In the genomic region with DNA sequence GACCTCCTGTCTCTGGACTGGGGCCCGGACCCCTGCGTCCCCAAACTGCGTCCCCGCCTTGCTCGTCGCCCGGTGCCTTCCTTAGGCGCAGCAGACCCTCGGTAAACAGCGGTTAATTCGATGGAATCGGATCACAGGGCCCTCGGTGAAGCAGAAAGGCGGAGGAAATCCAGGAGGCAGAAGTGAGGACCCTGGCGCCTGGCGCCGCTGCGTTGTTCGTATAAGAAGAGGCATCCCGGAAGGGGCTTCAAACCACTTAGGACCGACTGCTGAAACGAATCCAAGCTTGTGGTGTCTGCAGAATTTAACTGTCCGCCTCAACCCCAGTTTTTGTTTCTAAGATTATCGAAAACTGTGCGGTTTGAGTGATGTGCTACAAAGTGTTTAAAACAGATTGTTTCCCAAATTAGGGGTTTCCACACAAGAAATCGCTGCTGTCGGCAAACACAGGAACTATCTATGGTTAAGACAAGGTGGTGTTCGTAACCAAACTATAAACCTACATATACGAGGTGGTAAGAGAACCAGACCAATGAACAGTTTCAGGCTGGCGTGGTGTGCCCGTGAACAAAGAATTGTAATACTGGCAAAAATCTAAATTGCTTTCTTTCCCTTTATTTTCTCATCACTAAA, we compare ENCODE assay signal across 9 cellular contexts. TPM values are rescaled to one million over a fixed set of nuclear protein-coding genes. Genes with fewer than 3 reads are reported as not detected.
A peak's percentile ranks its signal among the peaks of the same experiment; 100 is the strongest.
DNase-seq lines count a peak whose midpoint lies in the region; ATAC-seq, FAIRE-seq and TF ChIP-seq lines count a peak whose summit lies in the region.
"Had no signal": no experiment of that assay in that cellular context is flagged by ENCODE, and none has a peak within 500 bp of the region (broad histone marks: within the 10 kb centered on the region; RNA-seq: fewer than 3 reads in every experiment).

No MANE protein-coding gene starts in this region.

- ATAC-seq in CD8-positive, alpha-beta T cell: no peak
- ATAC-seq in HG03565 (IDR thresholded peaks at IDR 0.05; ENCODE audit: unreplicated experiment) (no peak), HG02885 (IDR thresholded peaks at IDR 0.05; ENCODE audit: poor library complexity, unreplicated experiment) (no peak)
- no peak for ATAC-seq in activated CD4-positive, CD25-positive, alpha-beta regulatory T cell treated with anti-CD3 and anti-CD28 coated beads, Interleukin-2, amount 50 U/mL, for 24 hours

- H3K79me2 ChIP-seq in H1 (ENCODE audit: control insufficient read depth in 1 of 2, insufficient read depth in 2 of 2, low read length in 2 of 2): no peaks in the 10 kb centered on the region; a peak in 1 of 4 replicates
- no peaks in the 10 kb centered on the region for H3K79me2 ChIP-seq in neural progenitor cell (ENCODE audit: low read depth)

- H3F3A ChIP-seq in neural progenitor cell (ENCODE audit: low read depth): peaks cover 8% of the 10 kb centered on the region

- no peaks in the 10 kb centered on the region for H3K36me3 ChIP-seq in CD8-positive, alpha-beta T cell (ENCODE audit: insufficient read depth, low read length)
- H3K36me3 ChIP-seq in H1 (ENCODE audit: control insufficient read depth in 2 of 4, insufficient read depth in 4 of 4, low read length in 3 of 4) (no peaks in the 10 kb centered on the region), neural progenitor cell (no peaks in the 10 kb centered on the region)

- POLR2A ChIA-PET in CD8-positive, alpha-beta T cell (lab: Charles Lee): no interaction called here
- POLR2A ChIA-PET in H1 (lab: Charles Lee; ENCODE audit: partially characterized antibody): no interaction called here

- H4K20me1 ChIP-seq in H1 (replicated peaks in 1 of 2; ENCODE audit: control insufficient read depth in 1 of 2, insufficient read depth in 2 of 2, low read length in 2 of 2): peaks cover 0 to 2% of the 10 kb centered on the region in 2 experiments
- no peaks in the 10 kb centered on the region for H4K20me1 ChIP-seq in neural progenitor cell (ENCODE audit: low read depth)

- 23% methylated on average over 31 of the region's 31 CpGs; no CpG with 5 or more reads in 1 of the 2 experiments for WGBS in H1 (ENCODE audit: extremely low coverage in 1 of 2, insufficient coverage in 1 of 2, insufficient read length in 1 of 2, insufficient replicate concordance in 2 of 2, low coverage in 1 of 2, low lambda C conversion rate in 2 of 2, missing lambda C conversion rate in 1 of 2), 2 experiments

- no peak overlapping the region for H3K23ac ChIP-seq in H1 (ENCODE audit: insufficient read length)

- peak overlapping the region; percentile 59 for H3K4me3 Mint-ChIP-seq in CD8-positive, alpha-beta T cell
- peak overlapping the region; percentile 82 for H3K4me3 Mint-ChIP-seq in neural progenitor cell

- no peak overlapping the region for H3K27ac Mint-ChIP-seq in CD8-positive, alpha-beta T cell
- H3K27ac Mint-ChIP-seq in neural progenitor cell: no peak overlapping the region

- H2BK12ac ChIP-seq in H1 (ENCODE audit: low read depth, low read length): no peak overlapping the region

- peaks cover 19% of the 10 kb centered on the region for H3K27me3 ChIP-seq in CD8-positive, alpha-beta T cell (ENCODE audit: insufficient read depth, low read length)
- H3K27me3 ChIP-seq in H1 (replicated peaks in 1 of 4; ENCODE audit: control insufficient read depth in 3 of 4, extremely low read depth in 1 of 4, insufficient read depth in 3 of 4, low read length in 3 of 4) (peaks cover 24 to 46% (median 37%) of the 10 kb centered on the region in 4 experiments), neural progenitor cell (peaks cover 60% of the 10 kb centered on the region)

- no peak for TF ChIP-seq POLR2A in H1 (IDR thresholded peaks at IDR 0.05; ENCODE audit: control extremely low read depth in 1 of 2, low read depth in 2 of 2, low read length in 2 of 2)

- H2AFZ ChIP-seq in H1 (ENCODE audit: low read length) (peak overlapping the region; percentile 61), neural progenitor cell (replicated peaks) (peak overlapping the region; percentile 91)

- no peaks in the 10 kb centered on the region for H3K79me1 ChIP-seq in H1 (ENCODE audit: low read depth, low read length)

- no peaks in the 10 kb centered on the region for H3K9me3 Mint-ChIP-seq in CD8-positive, alpha-beta T cell
- H3K9me3 Mint-ChIP-seq in neural progenitor cell: no peaks in the 10 kb centered on the region

- H4K8ac ChIP-seq in H1 (ENCODE audit: extremely low read depth, insufficient read depth, low read length): peak overlapping the region; percentile 65; the same call in 1 of the 2 replicates

- H2BK20ac ChIP-seq in H1 (ENCODE audit: low read length): no peak overlapping the region

- H3K4me1 Mint-ChIP-seq in CD8-positive, alpha-beta T cell (ENCODE audit: low read depth): peaks cover 5% of the 10 kb centered on the region
- H3K4me1 Mint-ChIP-seq in neural progenitor cell: peaks cover 18% of the 10 kb centered on the region

- H3K9ac ChIP-seq in H1 (replicated peaks in 1 of 4; ENCODE audit: extremely low read depth in 1 of 4, low read depth in 3 of 4, low read length in 3 of 4) (no peak overlapping the region), neural progenitor cell (no peak overlapping the region)

- no peaks in the 10 kb centered on the region for H3K36me3 Mint-ChIP-seq in CD8-positive, alpha-beta T cell
- H3K36me3 Mint-ChIP-seq in neural progenitor cell: no peaks in the 10 kb centered on the region

- H2AK5ac ChIP-seq in H1 (ENCODE audit: low read depth, low read length): no peak overlapping the region

- FAIRE-seq in H1 (lab: Jason Lieb, UNC): no peak

- no peak for TF ChIP-seq EP300 in H1 (IDR thresholded peaks at IDR 0.05; ENCODE audit: borderline replicate concordance in 1 of 2, low read depth in 2 of 2, low read length in 2 of 2)

- no peak overlapping the region for H2BK15ac ChIP-seq in H1 (ENCODE audit: low read length)

- H3K4me2 ChIP-seq in H1 (ENCODE audit: insufficient read depth in 1 of 2, low read depth in 2 of 2, low read length in 2 of 2): peak overlapping the region; percentile 76 to 81
- peak overlapping the region; percentile 76 for H3K4me2 ChIP-seq in neural progenitor cell

- no peak overlapping the region for H3K4me3 ChIP-seq in CD8-positive, alpha-beta T cell (ENCODE audit: low read depth, low read length)
- H3K4me3 ChIP-seq in HFF-Myc (replicated peaks; ENCODE audit: low read depth, low read length) (peak overlapping the region; percentile 36), H1 (ENCODE audit: extremely low read depth in 1 of 4, insufficient read depth in 2 of 4, low read depth in 3 of 4, low read length in 4 of 4) (peak overlapping the region; percentile 32 to 63 (median 43)), neural progenitor cell (peak overlapping the region; percentile 43)

- no peak overlapping the region for H4K91ac ChIP-seq in H1 (replicated peaks; ENCODE audit: insufficient read length, low read length)

- H4K5ac ChIP-seq in H1 (ENCODE audit: insufficient read length, low read depth, low read length): no peak overlapping the region

- no peak overlapping the region for H3K14ac ChIP-seq in H1 (ENCODE audit: insufficient read length)

- H3K27me3 Mint-ChIP-seq in CD8-positive, alpha-beta T cell (ENCODE audit: low read depth): peaks cover 49% of the 10 kb centered on the region
- H3K27me3 Mint-ChIP-seq in neural progenitor cell (ENCODE audit: insufficient read depth, low read depth): peaks cover 34% of the 10 kb centered on the region

- intact Hi-C loops in CD8-positive, alpha-beta T cell (cut with DNase I, micrococcal nuclease): no loop called here

- CTCF ChIA-PET in CD8-positive, alpha-beta T cell (lab: Charles Lee): no interaction called here
- CTCF ChIA-PET in H1 (lab: Charles Lee; ENCODE audit: partially characterized antibody): interaction anchor here (0.8 to 7.1 kb wide), 4 partner anchors 43 to 195 kb away, joined by 3 to 31 read pairs (median 3); no protein-coding TSS in a partner anchor

- H2BK5ac ChIP-seq in H1 (ENCODE audit: low read depth, low read length): no peak overlapping the region

- H3K56ac ChIP-seq in H1 (replicated peaks; ENCODE audit: insufficient read length, low read depth, low read length): no peak overlapping the region

- H3K9me3 ChIP-seq in CD8-positive, alpha-beta T cell (ENCODE audit: low read length): no peaks in the 10 kb centered on the region
- H3K9me3 ChIP-seq in H1 (ENCODE audit: insufficient read depth in 2 of 2, low read depth in 1 of 2, low read length in 1 of 2) (no peaks in the 10 kb centered on the region), neural progenitor cell (ENCODE audit: low read depth) (no peaks in the 10 kb centered on the region)

- no peak for TF ChIP-seq CTCF in CD8-positive, alpha-beta T cell (IDR thresholded peaks at IDR 0.05)
- TF ChIP-seq CTCF in HFF-Myc (IDR thresholded peaks at IDR 0.05; ENCODE audit: low read depth, low read length, missing control alignments) (no peak), H1 (IDR thresholded peaks at IDR 0.05; ENCODE audit: control extremely low read depth in 1 of 3, insufficient read depth in 1 of 3, low read depth in 1 of 3, low read length in 3 of 3) (no peak), neural progenitor cell (IDR thresholded peaks at IDR 0.05) (no peak)

- TF ChIP-seq RAD21 in H1 (IDR thresholded peaks at IDR 0.05 in 1 of 2, conservative IDR thresholded peaks at IDR 0.05 in 1 of 2; ENCODE audit: low read depth in 2 of 2, low read length in 2 of 2): no peak

- H3K27ac ChIP-seq in CD8-positive, alpha-beta T cell (ENCODE audit: low read depth, low read length): no peak overlapping the region
- H3K27ac ChIP-seq in H1 (ENCODE audit: low read depth, low read length) (no peak overlapping the region), neural progenitor cell (no peak overlapping the region)

- peak overlapping the region; percentile 88; the same call in 1 of the 2 replicates for H3K18ac ChIP-seq in H1 (ENCODE audit: extremely low read depth, low read length)

- no peak for DNase-seq in CD8-positive, alpha-beta T cell
- DNase-seq in HFF-Myc (ENCODE audit: extremely low read depth, low read depth): no peak
- peak in 1 of 2 experiments; percentile 72 for DNase-seq in H1 (ENCODE audit: low read depth in 1 of 2, low spot score in 2 of 2)
- DNase-seq in neural progenitor cell (ENCODE audit: low spot score): peak; percentile 71
- no peak for DNase-seq in RKO (ENCODE audit: low spot score)
- DNase-seq: NK-92 treated with Interleukin-12 subunit alpha and Interleukin-12 subunit beta, amount 100 ng/mL, for 24 hours had no signal

- H3K4ac ChIP-seq in H1 (replicated peaks; ENCODE audit: insufficient read length, low read depth, low read length): no peak overlapping the region

- H3K4me1 ChIP-seq in CD8-positive, alpha-beta T cell (ENCODE audit: insufficient read depth, low read length): peaks cover 3% of the 10 kb centered on the region
- H3K4me1 ChIP-seq in H1 (replicated peaks in 1 of 4; ENCODE audit: control insufficient read depth in 3 of 4, insufficient read depth in 4 of 4, low read length in 3 of 4) (peaks cover 2 to 10% (median 8%) of the 10 kb centered on the region in 4 experiments; a peak in 6 of 7 replicates), neural progenitor cell (no peaks in the 10 kb centered on the region)

- peaks cover 7% of the 10 kb centered on the region for H3K23me2 ChIP-seq in H1 (ENCODE audit: low read depth, low read length)

- no peak overlapping the region for H2BK120ac ChIP-seq in H1 (replicated peaks; ENCODE audit: low read depth, low read length)

RNA-seq across cellular contexts. Expression of a gene that starts 0.8 kb away (rescaled TPM):
- total RNA-seq in CD8-positive, alpha-beta T cell: not detected
- total RNA-seq in H1 (2021; fragmentation: NEBNext Ultra II Directional; extraction: Animal tissue kit (Norgen Biotek cat#: 25700)): 0.71 and 0.84 TPM in 2 replicates
- 0.20 and 0.22 TPM in 2 replicates for polyA plus RNA-seq in H1 (2011; rRNA removed)
- 0.31 TPM for polyA plus RNA-seq in H1 (2011; cell fraction: cytosol; rRNA removed)
- 0.63 TPM for polyA plus RNA-seq in H1 (2011; cell fraction: nucleus; rRNA removed)
- 0.17 to 1.2 TPM (median 0.65 TPM) in 4 replicates for polyA plus RNA-seq in H1 (2012, experiment 1 of 2)
- polyA plus RNA-seq in H1 (2012, experiment 2 of 2): 0.07 TPM
- polyA plus RNA-seq in H1 (2013, experiment 1 of 2): 0.14 TPM
- 0.18 TPM for polyA plus RNA-seq in H1 (2013, experiment 2 of 2)
- 2.0 and 2.3 TPM in 2 replicates for polyA minus RNA-seq in H1 (2011; rRNA and poly(A)+ RNA removed)
- polyA minus RNA-seq in H1 (2011; cell fraction: cytosol; rRNA and poly(A)+ RNA removed): 1.5 TPM
- 3.2 TPM for polyA minus RNA-seq in H1 (2011; cell fraction: nucleus; rRNA and poly(A)+ RNA removed)
- total RNA-seq in neural progenitor cell (ENCODE audit: low replicate concordance): 3.4 and 5.5 TPM in 2 replicates
